9 cellular contexts compared by ENCODE assay signal in genomic region chr15:78046796-78047341, GRCh38. TPM values are rescaled to one million over a fixed set of nuclear protein-coding genes. Genes with fewer than 3 reads are reported as not detected.
DNase-seq lines count a peak whose midpoint lies in the region; ATAC-seq and TF ChIP-seq lines count a peak whose summit lies in the region.
"Had no signal": no experiment of that assay in that cellular context is flagged by ENCODE, and none has a peak within 500 bp of the region (broad histone marks: within the 10 kb centered on the region; RNA-seq: fewer than 3 reads in every experiment).

No MANE protein-coding gene starts in this region.

- peaks cover 67% of the 10 kb centered on the region for H3K36me3 ChIP-seq in SK-N-MC (ENCODE audit: insufficient read depth, low read length)
- no peaks in the 10 kb centered on the region for H3K36me3 ChIP-seq in endodermal cell (ENCODE audit: control insufficient read depth, insufficient read depth, low read length)
- peaks cover 0 to 18% (median 1%) of the 10 kb centered on the region in 4 donors for H3K36me3 ChIP-seq in sigmoid colon

- H3K4me3 ChIP-seq in SK-N-MC (no peak overlapping the region), endodermal cell (ENCODE audit: low read length) (no peak overlapping the region), sigmoid colon (no peak overlapping the region)

- H3K4me1 Mint-ChIP-seq in HFFc6 (ENCODE audit: low read depth) (peaks cover 74% of the 10 kb centered on the region), endodermal cell (peaks cover 27% of the 10 kb centered on the region)

- peaks cover 19% of the 10 kb centered on the region for H3K4me1 ChIP-seq in endodermal cell (ENCODE audit: control insufficient read depth, insufficient read depth, low read length)
- H3K4me1 ChIP-seq in sigmoid colon, result peaks cover 0 to 80% (median 67%) of the 10 kb centered on the region in 4 donors

- no peak for TF ChIP-seq EP300 in sigmoid colon (IDR thresholded peaks at IDR 0.05)

- H3K9me3 Mint-ChIP-seq in HFFc6 (no peaks in the 10 kb centered on the region), endodermal cell (no peaks in the 10 kb centered on the region)

- H3K9ac ChIP-seq in SK-N-MC (ENCODE audit: insufficient read length), result peak overlapping the region; percentile 12
- no peak overlapping the region for H3K9ac ChIP-seq in endodermal cell (ENCODE audit: extremely low read depth, low read length, poor library complexity, severe bottlenecking)

- peak overlapping the region; percentile 87 for H3K27ac Mint-ChIP-seq in HFFc6
- no peak overlapping the region for H3K27ac Mint-ChIP-seq in endodermal cell

- no peaks in the 10 kb centered on the region; the same call in 1 of the 2 replicates for H3K27me3 Mint-ChIP-seq in HFFc6 (ENCODE audit: insufficient read depth)
- no peaks in the 10 kb centered on the region for H3K27me3 Mint-ChIP-seq in endodermal cell (ENCODE audit: insufficient read depth)

- no peak for TF ChIP-seq POLR2A in sigmoid colon (IDR thresholded peaks at IDR 0.05)

- DNase-seq in HFFc6 (no peak), SK-N-MC (ENCODE audit: low read depth, low spot score) (no peak), endodermal cell (peak; percentile 8), sigmoid colon (no peak), NCI-H82 (lab: John Stamatoyannopoulos, UW) (no peak)
- DNase-seq: NCI-H2171 had no signal

- intact Hi-C loops in sigmoid colon (cut with DNase I), result loop anchor here (5.0 kb wide), 1 partner anchor 40 kb away; no protein-coding TSS in a partner anchor

- TF ChIP-seq CTCF in HFFc6 (IDR thresholded peaks at IDR 0.05) (no peak), endodermal cell (conservative IDR thresholded peaks at IDR 0.05) (no peak), sigmoid colon (IDR thresholded peaks at IDR 0.05) (no peak)

- H3K4me3 Mint-ChIP-seq in HFFc6 (no peak overlapping the region; the same call in 1 of the 2 replicates), endodermal cell (no peak overlapping the region)

- WGBS in endodermal cell (ENCODE audit: insufficient coverage in 1 of 2, insufficient read length in 1 of 2), 2 experiments, result 90 to 93% methylated on average over 3 to 5 of the region's 5 CpGs
- WGBS in sigmoid colon, 2 donors, result 27 to 47% methylated on average over 5 of the region's 5 CpGs

- H3K36me3 Mint-ChIP-seq in HFFc6 (ENCODE audit: low read depth) (peaks cover 19% of the 10 kb centered on the region; the same call in 1 of the 2 replicates), endodermal cell (ENCODE audit: low read depth) (peaks cover 2% of the 10 kb centered on the region)

- H3K27ac ChIP-seq in SK-N-MC (peak overlapping the region; percentile 96), endodermal cell (ENCODE audit: low read depth, low read length) (no peak overlapping the region), sigmoid colon (peak overlapping the region in 3 of 4 donors; percentile 16 to 75 (median 71))

- H3K9me3 ChIP-seq in SK-N-MC (ENCODE audit: low read depth, low read length) (no peaks in the 10 kb centered on the region), endodermal cell (ENCODE audit: control insufficient read depth, low read length) (no peaks in the 10 kb centered on the region), sigmoid colon (no peaks in the 10 kb centered on the region)

- H3K27me3 ChIP-seq in endodermal cell (ENCODE audit: control insufficient read depth, insufficient read depth, low read length, poor library complexity, severe bottlenecking) (no peaks in the 10 kb centered on the region), sigmoid colon (no peaks in the 10 kb centered on the region)

- no peak for ATAC-seq in HG03520 (IDR thresholded peaks at IDR 0.05; ENCODE audit: unreplicated experiment)
- ATAC-seq in GM21515 (IDR thresholded peaks at IDR 0.05; ENCODE audit: unreplicated experiment), result no peak

RNA-seq across cellular contexts. Expression of gene TBC1D2B, which starts 30.6 kb away (rescaled TPM):
- 10 to 100 TPM; 34.1 to 42.5 (median 38.0) TPM for total RNA-seq in HFFc6 (2021; fragmentation: NEBNext Ultra II Directional; extraction: Animal tissue kit (Norgen Biotek cat#: 25700))
- 10 to 100 TPM; 13.8 to 23.8 TPM for total RNA-seq in endodermal cell
- 10.7 TPM for polyA plus RNA-seq in endodermal cell (2013, experiment 1 of 2)
- 12.9 TPM for polyA plus RNA-seq in endodermal cell (2013, experiment 2 of 2)
- 10 to 100 TPM; 25.3 to 47.1 (median 37.6) TPM for total RNA-seq in sigmoid colon
- 10 to 100 TPM in 2 of 3 donors, 1 to 10 TPM in 1; 7.6 to 30.3 (median 13.2) TPM for polyA plus RNA-seq in sigmoid colon

RNA-seq across cellular contexts. Expression of gene SH2D7, which starts 45.5 kb away (rescaled TPM):
- total RNA-seq in HFFc6 (2021; fragmentation: NEBNext Ultra II Directional; extraction: Animal tissue kit (Norgen Biotek cat#: 25700)), result not detected
- total RNA-seq in endodermal cell (not detected), sigmoid colon (not detected)
- polyA plus RNA-seq in endodermal cell (2013, experiment 1 of 2), result not detected
- not detected for polyA plus RNA-seq in endodermal cell (2013, experiment 2 of 2)
- polyA plus RNA-seq in sigmoid colon, result 1 to 10 TPM in 2 of 3 donors, under 1 TPM in 1; 0.69 to 3.0 (median 2.5) TPM
- total RNA-seq: mononuclear cell had no signal
